Comparison of ENCODE assay signal across 8 cellular contexts in the genomic region with DNA sequence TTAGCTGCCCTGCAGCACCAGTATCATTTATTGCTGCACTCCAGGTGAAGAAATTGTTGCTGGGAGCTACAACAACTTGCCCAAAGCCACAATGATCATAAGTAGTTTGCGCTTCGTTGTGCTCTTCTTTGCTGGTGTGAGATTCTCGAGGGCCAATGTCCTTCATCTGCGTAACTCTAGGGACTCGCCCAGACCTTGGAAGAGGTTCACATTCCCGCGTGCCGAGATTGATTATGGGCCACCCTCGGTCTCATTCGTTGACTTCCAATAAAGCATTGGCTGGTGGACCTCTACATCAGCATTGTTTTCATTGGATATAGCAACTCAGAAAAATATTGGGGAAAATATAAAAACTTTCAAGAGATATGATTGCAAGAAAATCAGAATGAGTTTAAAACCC. TPM values are rescaled to one million over a fixed set of nuclear protein-coding genes. Genes with fewer than 3 reads are reported as not detected.
DNase-seq lines count a peak whose midpoint lies in the region; ATAC-seq and TF ChIP-seq lines count a peak whose summit lies in the region.

No MANE protein-coding gene starts in this region.

- no peaks in the 10 kb centered on the region for H4K20me1 ChIP-seq in Loucy (ENCODE audit: insufficient read depth, low read length, poor library complexity, severe bottlenecking)

- H3K27me3 Mint-ChIP-seq in naive B cell = peaks cover 4 to 14% (median 7%) of the 10 kb centered on the region in 3 donors

- no peaks in the 10 kb centered on the region for H3K9me3 Mint-ChIP-seq in naive B cell

- H3K4me2 ChIP-seq in Loucy (ENCODE audit: low read depth, low read length, poor library complexity, severe bottlenecking) = peak overlapping the region; percentile 97

- H3K4me3 ChIP-seq in A673 (ENCODE audit: low read depth, low read length, poor library complexity, severe bottlenecking) (peak overlapping the region; percentile 76), Loucy (ENCODE audit: low read length, poor library complexity, severe bottlenecking) (peak overlapping the region; percentile 86), duodenal mucosa (ENCODE audit: low read depth in 1 of 2, low read length in 2 of 2) (peak overlapping the region; percentile 78 to 92)

- H3K27ac ChIP-seq in A673 (ENCODE audit: low read depth, low read length, poor library complexity, severe bottlenecking) (no peak overlapping the region), duodenal mucosa (ENCODE audit: low read depth, low read length) (no peak overlapping the region)

- H3F3A ChIP-seq in Loucy (ENCODE audit: low read depth) = no peaks in the 10 kb centered on the region

- CTCF ChIA-PET in A673 (lab: Charles Lee) = no interaction called here

- peak overlapping the region; percentile 45 to 98 (median 82) for H3K27ac Mint-ChIP-seq in naive B cell

- POLR2A ChIA-PET in A673 (lab: Charles Lee; ENCODE audit: low non-redundant PET) = no interaction called here

- intact Hi-C loops in A673 (cut with micrococcal nuclease; ENCODE audit: unreplicated experiment) = no loop called here

- DNase-seq in A673 (ENCODE audit: low spot score) (no peak), naive B cell (no peak), A172 (ENCODE audit: low spot score) (no peak), H4 (ENCODE audit: low spot score) (no peak)

- 0 out of 2 replicates have a peak, but pooled peaks cover 2% of the 10 kb centered on the region for H3K79me2 ChIP-seq in Loucy (ENCODE audit: insufficient read depth, low read length)

- ATAC-seq in naive B cell (ENCODE audit: low read depth in 2 of 2) (no peak), HG02840 (IDR thresholded peaks at IDR 0.05; ENCODE audit: low FRiP score, unreplicated experiment) (no peak), HG02798 (IDR thresholded peaks at IDR 0.05; ENCODE audit: poor library complexity, unreplicated experiment) (no peak)

- H3K36me3 ChIP-seq in A673 (ENCODE audit: insufficient read depth, low read length, poor library complexity, severe bottlenecking) = no peaks in the 10 kb centered on the region
- no peaks in the 10 kb centered on the region for H3K36me3 ChIP-seq in Loucy (ENCODE audit: insufficient read depth, low read length)
- H3K36me3 ChIP-seq in duodenal mucosa (ENCODE audit: control insufficient read depth in 1 of 2, insufficient read depth in 2 of 2, low read length in 2 of 2) = no peaks in the 10 kb centered on the region

- H3K9ac ChIP-seq in Loucy (ENCODE audit: low read depth, low read length, poor library complexity, severe bottlenecking) (no peak overlapping the region), duodenal mucosa (ENCODE audit: low read depth in 1 of 2, low read length in 2 of 2) (peak overlapping the region in 1 of 2 donors; percentile 73)

- peaks cover 34% of the 10 kb centered on the region for H3K4me1 ChIP-seq in A673 (ENCODE audit: insufficient read depth, low read length, poor library complexity, severe bottlenecking)
- peaks cover 32% of the 10 kb centered on the region for H3K4me1 ChIP-seq in Loucy (ENCODE audit: insufficient read depth, low read length, poor library complexity, severe bottlenecking)
- H3K4me1 ChIP-seq in duodenal mucosa (ENCODE audit: control insufficient read depth in 1 of 2, insufficient read depth in 2 of 2, low read length in 2 of 2) = peaks cover 8 to 24% of the 10 kb centered on the region in 2 donors

- peaks cover 10 to 26% (median 23%) of the 10 kb centered on the region in 3 donors for H3K4me1 Mint-ChIP-seq in naive B cell

- H3K27me3 ChIP-seq in A673 (replicated peaks; ENCODE audit: insufficient read depth, low read depth, low read length, poor library complexity) = no peaks in the 10 kb centered on the region
- H3K27me3 ChIP-seq in Loucy (ENCODE audit: insufficient read depth, low read length, poor library complexity, severe bottlenecking) = peaks cover 40% of the 10 kb centered on the region
- no peaks in the 10 kb centered on the region for H3K27me3 ChIP-seq in duodenal mucosa (ENCODE audit: control insufficient read depth in 1 of 2, insufficient read depth in 2 of 2, low read length in 2 of 2)

- H3K36me3 Mint-ChIP-seq in naive B cell = no peaks in the 10 kb centered on the region

- H3K4me3 Mint-ChIP-seq in naive B cell = peak overlapping the region; percentile 97 to 99 (median 98)

- H3K9me3 ChIP-seq in A673 (ENCODE audit: low read depth, low read length, poor library complexity, severe bottlenecking) (no peaks in the 10 kb centered on the region), Loucy (ENCODE audit: insufficient read depth, low read depth, low read length) (no peaks in the 10 kb centered on the region), duodenal mucosa (ENCODE audit: control insufficient read depth in 1 of 2, low read length in 2 of 2) (no peaks in the 10 kb centered on the region)

- no peak for TF ChIP-seq CTCF in A673 (conservative IDR thresholded peaks at IDR 0.05; ENCODE audit: low read depth, low read length)
- no peak for TF ChIP-seq CTCF in Loucy (conservative IDR thresholded peaks at IDR 0.05; ENCODE audit: low read length)

- H2AFZ ChIP-seq in Loucy (ENCODE audit: low read length) = no peak overlapping the region; the same call in 1 of the 2 replicates

- no peaks in the 10 kb centered on the region for H3K9me2 ChIP-seq in Loucy (replicated peaks; ENCODE audit: low read depth, low read length)

- BruUV-seq in A673 (replicated peaks; lab: Mats Ljungman, UMichigan) = no TSS peak

RNA-seq across cellular contexts. Expression of gene PHLDB2, which starts 0.4 kb away (rescaled TPM):
- total RNA-seq in A673 (2021) = 11.7 and 13.1 TPM in 2 replicates
- 1 to 10 TPM; 2.1 to 6.7 (median 4.5) TPM for polyA plus RNA-seq in naive B cell (ENCODE audit: low read depth in 6 of 6)
- total RNA-seq in A172 (2014; rRNA removed; shearing (Covaris generic)) = 99.5 and 115 TPM in 2 replicates
- total RNA-seq in H4 (2014; rRNA removed; shearing (Covaris generic)) = 28.9 and 34.7 TPM in 2 replicates
